In genomic region chr3:71902258-71903128, GRCh38 we compare ENCODE assay signal across 22 cellular contexts.
DNase-seq lines count a peak whose midpoint lies in the region; ATAC-seq and TF ChIP-seq lines count a peak whose summit lies in the region.
"Had no signal": no experiment of that assay in that cellular context is flagged by ENCODE, and none has a peak within 500 bp of the region (broad histone marks: within the 10 kb centered on the region; RNA-seq: fewer than 3 reads in every experiment).

No MANE protein-coding gene starts in this region.

- no peaks in the 10 kb centered on the region for H3K79me2 ChIP-seq in GM23338 (replicated peaks; ENCODE audit: insufficient read depth)

- no peak for ATAC-seq in GM23338
- ATAC-seq in left lobe of liver, result peak; percentile 91
- no peak for ATAC-seq in upper lobe of right lung
- ATAC-seq: A549; CD8-positive, alpha-beta T cell; HCT116 had no signal

- peak overlapping the region; percentile 78; the same call in 1 of the 2 replicates for H2AFZ ChIP-seq in GM23338

- H3K27ac ChIP-seq in GM23338 (ENCODE audit: low read depth), result no peak overlapping the region
- H3K27ac ChIP-seq in VCaP, result peak overlapping the region; percentile 78
- H3K27ac ChIP-seq in upper lobe of right lung, result no peak overlapping the region
- H3K27ac ChIP-seq: A549 had no signal

- no peaks in the 10 kb centered on the region for H3F3A ChIP-seq in GM23338 (replicated peaks; ENCODE audit: low read depth)

- TF ChIP-seq CTCF in GM23338 (conservative IDR thresholded peaks at IDR 0.05; ENCODE audit: low read depth in 2 of 2) (no peak), VCaP (conservative IDR thresholded peaks at IDR 0.05) (no peak), type B pancreatic cell (conservative IDR thresholded peaks at IDR 0.05) (no peak), upper lobe of right lung (IDR thresholded peaks at IDR 0.05) (no peak)

- no peaks in the 10 kb centered on the region for H3K36me3 Mint-ChIP-seq in GM23338 (ENCODE audit: low read depth)
- no peaks in the 10 kb centered on the region for H3K36me3 Mint-ChIP-seq in type B pancreatic cell
- H3K36me3 Mint-ChIP-seq: CD8-positive, alpha-beta T cell had no signal

- no peaks in the 10 kb centered on the region for H3K9me3 ChIP-seq in upper lobe of right lung
- H3K9me3 ChIP-seq: A549, Caco-2, MG63 had no signal

- H3K36me3 ChIP-seq in GM23338 (ENCODE audit: insufficient read depth), result no peaks in the 10 kb centered on the region
- H3K36me3 ChIP-seq in upper lobe of right lung, result no peaks in the 10 kb centered on the region
- H3K36me3 ChIP-seq: MG63 had no signal

- H3K4me1 ChIP-seq in GM23338 (ENCODE audit: insufficient read depth) (peaks cover 16% of the 10 kb centered on the region), upper lobe of right lung (no peaks in the 10 kb centered on the region)
- H3K4me1 ChIP-seq: A549, Caco-2 had no signal

- no peaks in the 10 kb centered on the region for H3K27me3 Mint-ChIP-seq in GM23338 (ENCODE audit: insufficient read depth, low read depth, poor library complexity)
- peaks cover 23% of the 10 kb centered on the region for H3K27me3 Mint-ChIP-seq in type B pancreatic cell

- no peak overlapping the region for H3K27ac Mint-ChIP-seq in GM23338
- H3K27ac Mint-ChIP-seq in type B pancreatic cell, result no peak overlapping the region
- H3K27ac Mint-ChIP-seq: CD8-positive, alpha-beta T cell had no signal

- DNase-seq in GM23338 (ENCODE audit: low spot score), result no peak
- DNase-seq in left lobe of liver (ENCODE audit: low spot score), result no peak
- no peak for DNase-seq in type B pancreatic cell (ENCODE audit: extremely low spot score, unreplicated experiment)
- DNase-seq in upper lobe of right lung, result no peak
- DNase-seq in DMS53 treated with DMSO at 0.1 percent for 48 hours (lab: John Stamatoyannopoulos, UW; ENCODE audit: unreplicated experiment), result no peak
- DNase-seq in stimulated activated CD8-positive, alpha-beta memory T cell treated with anti-CD3 and anti-CD28 coated beads, Interleukin-4, amount 100 ng/mL, for 48 hours, result no peak
- DNase-seq: AML-193; Caco-2; CD8-positive, alpha-beta T cell; DMS79; EL; GDM1; KBM-7; NCI-H2029; NCI-H2227 treated with DMSO at 0.1 percent for 48 hours; NCI-H526 treated with DMSO at 0.1 percent for 48 hours; RPMI8226; SHP77 had no signal

- H3K4me2 ChIP-seq in GM23338, result no peak overlapping the region; the same call in 1 of the 2 replicates
- H3K4me2 ChIP-seq: A549 had no signal

- no peaks in the 10 kb centered on the region for H3K9me2 ChIP-seq in GM23338 (ENCODE audit: insufficient read depth)

- H3K27me3 ChIP-seq in GM23338 (ENCODE audit: insufficient read depth) (no peaks in the 10 kb centered on the region), upper lobe of right lung (peaks cover 16% of the 10 kb centered on the region)
- H3K27me3 ChIP-seq: MG63 had no signal

- no peaks in the 10 kb centered on the region; the same call in 2 of the 3 replicates for H3K9me3 Mint-ChIP-seq in GM23338
- no peaks in the 10 kb centered on the region for H3K9me3 Mint-ChIP-seq in type B pancreatic cell
- H3K9me3 Mint-ChIP-seq: CD8-positive, alpha-beta T cell had no signal

- H3K4me1 Mint-ChIP-seq in GM23338, result peaks cover 13% of the 10 kb centered on the region; the same call in 2 of the 3 replicates
- peaks cover 15% of the 10 kb centered on the region for H3K4me1 Mint-ChIP-seq in type B pancreatic cell (ENCODE audit: unreplicated experiment)

- no peak overlapping the region for H3K4me3 ChIP-seq in GM23338
- no peak overlapping the region for H3K4me3 ChIP-seq in upper lobe of right lung
- H3K4me3 ChIP-seq: A549, MG63 had no signal

- H4K20me1 ChIP-seq in GM23338 (replicated peaks; ENCODE audit: insufficient read depth), result no peaks in the 10 kb centered on the region

- H3K4me3 Mint-ChIP-seq in GM23338 (no peak overlapping the region), type B pancreatic cell (peak overlapping the region; percentile 53)
- H3K4me3 Mint-ChIP-seq: CD8-positive, alpha-beta T cell had no signal

- intact Hi-C loops in upper lobe of right lung (cut with DNase I), result no loop called here

TF ChIP-seq in GM23338, 12 proteins besides CTCF, POLR2A, EP300 and RAD21 (continues in another document):
- TF ChIP-seq ZNF462 (CRISPR knock-in tag; IDR thresholded peaks at IDR 0.05) (no peak), EZH2 (IDR thresholded peaks at IDR 0.05; ENCODE audit: low read depth, unreplicated experiment) (no peak), NANOG (IDR thresholded peaks at IDR 0.05; ENCODE audit: borderline replicate concordance) (no peak), POLR2AphosphoS5 (IDR thresholded peaks at IDR 0.05; ENCODE audit: low read depth) (no peak), EZH2phosphoT487 (IDR thresholded peaks at IDR 0.05; ENCODE audit: unreplicated experiment) (no peak), STAT1 (IDR thresholded peaks at IDR 0.05; ENCODE audit: unreplicated experiment) (no peak), ETS1 (IDR thresholded peaks at IDR 0.05) (no peak), CREB1 (CRISPR knock-in tag; IDR thresholded peaks at IDR 0.05; ENCODE audit: low read depth) (no peak)
